In the genomic region with DNA sequence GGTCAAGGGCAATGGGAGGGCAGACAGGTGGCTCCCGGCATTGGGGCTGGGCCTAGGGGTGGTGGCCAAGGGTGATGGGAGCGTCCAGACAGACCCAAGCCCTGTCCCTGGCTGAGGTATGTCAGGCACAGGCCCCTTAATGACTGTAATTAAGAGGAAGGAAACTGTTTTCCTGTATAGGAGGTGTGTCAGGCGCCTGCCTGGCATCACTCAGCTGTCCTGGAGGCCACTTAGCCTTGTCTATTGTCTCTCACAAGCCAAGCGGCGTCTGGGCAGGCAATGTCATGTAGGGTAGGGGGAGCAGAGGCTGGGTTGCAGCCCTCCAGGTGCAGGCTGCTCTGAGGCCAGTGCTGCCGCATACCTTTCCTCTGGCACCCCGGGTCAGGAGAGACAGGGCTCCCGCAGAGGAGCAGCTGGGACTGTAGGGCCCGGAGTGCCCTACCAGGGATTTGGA, we compare ENCODE assay signal across 1 cellular context.
TF ChIP-seq lines count a peak whose summit lies in the region.

No MANE protein-coding gene starts in this region.

TF ChIP-seq in GM23338, 12 proteins besides CTCF, POLR2A, EP300 and RAD21 (continued from another document):
- TF ChIP-seq, protein P1, sequence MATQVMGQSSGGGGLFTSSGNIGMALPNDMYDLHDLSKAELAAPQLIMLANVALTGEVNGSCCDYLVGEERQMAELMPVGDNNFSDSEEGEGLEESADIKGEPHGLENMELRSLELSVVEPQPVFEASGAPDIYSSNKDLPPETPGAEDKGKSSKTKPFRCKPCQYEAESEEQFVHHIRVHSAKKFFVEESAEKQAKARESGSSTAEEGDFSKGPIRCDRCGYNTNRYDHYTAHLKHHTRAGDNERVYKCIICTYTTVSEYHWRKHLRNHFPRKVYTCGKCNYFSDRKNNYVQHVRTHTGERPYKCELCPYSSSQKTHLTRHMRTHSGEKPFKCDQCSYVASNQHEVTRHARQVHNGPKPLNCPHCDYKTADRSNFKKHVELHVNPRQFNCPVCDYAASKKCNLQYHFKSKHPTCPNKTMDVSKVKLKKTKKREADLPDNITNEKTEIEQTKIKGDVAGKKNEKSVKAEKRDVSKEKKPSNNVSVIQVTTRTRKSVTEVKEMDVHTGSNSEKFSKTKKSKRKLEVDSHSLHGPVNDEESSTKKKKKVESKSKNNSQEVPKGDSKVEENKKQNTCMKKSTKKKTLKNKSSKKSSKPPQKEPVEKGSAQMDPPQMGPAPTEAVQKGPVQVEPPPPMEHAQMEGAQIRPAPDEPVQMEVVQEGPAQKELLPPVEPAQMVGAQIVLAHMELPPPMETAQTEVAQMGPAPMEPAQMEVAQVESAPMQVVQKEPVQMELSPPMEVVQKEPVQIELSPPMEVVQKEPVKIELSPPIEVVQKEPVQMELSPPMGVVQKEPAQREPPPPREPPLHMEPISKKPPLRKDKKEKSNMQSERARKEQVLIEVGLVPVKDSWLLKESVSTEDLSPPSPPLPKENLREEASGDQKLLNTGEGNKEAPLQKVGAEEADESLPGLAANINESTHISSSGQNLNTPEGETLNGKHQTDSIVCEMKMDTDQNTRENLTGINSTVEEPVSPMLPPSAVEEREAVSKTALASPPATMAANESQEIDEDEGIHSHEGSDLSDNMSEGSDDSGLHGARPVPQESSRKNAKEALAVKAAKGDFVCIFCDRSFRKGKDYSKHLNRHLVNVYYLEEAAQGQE (IDR thresholded peaks at IDR 0.05; ENCODE audit: unreplicated experiment) = no peak
- TF ChIP-seq EZH2 (IDR thresholded peaks at IDR 0.05; ENCODE audit: low read depth, unreplicated experiment) (no peak), JUNB (IDR thresholded peaks at IDR 0.05; ENCODE audit: unreplicated experiment) (no peak), ZNF331 (CRISPR knock-in tag; IDR thresholded peaks at IDR 0.05; ENCODE audit: low read depth) (no peak), STAT1 (IDR thresholded peaks at IDR 0.05; ENCODE audit: unreplicated experiment) (no peak), ZNF114 (CRISPR knock-in tag; IDR thresholded peaks at IDR 0.05) (no peak)
- TF ChIP-seq, protein P2, sequence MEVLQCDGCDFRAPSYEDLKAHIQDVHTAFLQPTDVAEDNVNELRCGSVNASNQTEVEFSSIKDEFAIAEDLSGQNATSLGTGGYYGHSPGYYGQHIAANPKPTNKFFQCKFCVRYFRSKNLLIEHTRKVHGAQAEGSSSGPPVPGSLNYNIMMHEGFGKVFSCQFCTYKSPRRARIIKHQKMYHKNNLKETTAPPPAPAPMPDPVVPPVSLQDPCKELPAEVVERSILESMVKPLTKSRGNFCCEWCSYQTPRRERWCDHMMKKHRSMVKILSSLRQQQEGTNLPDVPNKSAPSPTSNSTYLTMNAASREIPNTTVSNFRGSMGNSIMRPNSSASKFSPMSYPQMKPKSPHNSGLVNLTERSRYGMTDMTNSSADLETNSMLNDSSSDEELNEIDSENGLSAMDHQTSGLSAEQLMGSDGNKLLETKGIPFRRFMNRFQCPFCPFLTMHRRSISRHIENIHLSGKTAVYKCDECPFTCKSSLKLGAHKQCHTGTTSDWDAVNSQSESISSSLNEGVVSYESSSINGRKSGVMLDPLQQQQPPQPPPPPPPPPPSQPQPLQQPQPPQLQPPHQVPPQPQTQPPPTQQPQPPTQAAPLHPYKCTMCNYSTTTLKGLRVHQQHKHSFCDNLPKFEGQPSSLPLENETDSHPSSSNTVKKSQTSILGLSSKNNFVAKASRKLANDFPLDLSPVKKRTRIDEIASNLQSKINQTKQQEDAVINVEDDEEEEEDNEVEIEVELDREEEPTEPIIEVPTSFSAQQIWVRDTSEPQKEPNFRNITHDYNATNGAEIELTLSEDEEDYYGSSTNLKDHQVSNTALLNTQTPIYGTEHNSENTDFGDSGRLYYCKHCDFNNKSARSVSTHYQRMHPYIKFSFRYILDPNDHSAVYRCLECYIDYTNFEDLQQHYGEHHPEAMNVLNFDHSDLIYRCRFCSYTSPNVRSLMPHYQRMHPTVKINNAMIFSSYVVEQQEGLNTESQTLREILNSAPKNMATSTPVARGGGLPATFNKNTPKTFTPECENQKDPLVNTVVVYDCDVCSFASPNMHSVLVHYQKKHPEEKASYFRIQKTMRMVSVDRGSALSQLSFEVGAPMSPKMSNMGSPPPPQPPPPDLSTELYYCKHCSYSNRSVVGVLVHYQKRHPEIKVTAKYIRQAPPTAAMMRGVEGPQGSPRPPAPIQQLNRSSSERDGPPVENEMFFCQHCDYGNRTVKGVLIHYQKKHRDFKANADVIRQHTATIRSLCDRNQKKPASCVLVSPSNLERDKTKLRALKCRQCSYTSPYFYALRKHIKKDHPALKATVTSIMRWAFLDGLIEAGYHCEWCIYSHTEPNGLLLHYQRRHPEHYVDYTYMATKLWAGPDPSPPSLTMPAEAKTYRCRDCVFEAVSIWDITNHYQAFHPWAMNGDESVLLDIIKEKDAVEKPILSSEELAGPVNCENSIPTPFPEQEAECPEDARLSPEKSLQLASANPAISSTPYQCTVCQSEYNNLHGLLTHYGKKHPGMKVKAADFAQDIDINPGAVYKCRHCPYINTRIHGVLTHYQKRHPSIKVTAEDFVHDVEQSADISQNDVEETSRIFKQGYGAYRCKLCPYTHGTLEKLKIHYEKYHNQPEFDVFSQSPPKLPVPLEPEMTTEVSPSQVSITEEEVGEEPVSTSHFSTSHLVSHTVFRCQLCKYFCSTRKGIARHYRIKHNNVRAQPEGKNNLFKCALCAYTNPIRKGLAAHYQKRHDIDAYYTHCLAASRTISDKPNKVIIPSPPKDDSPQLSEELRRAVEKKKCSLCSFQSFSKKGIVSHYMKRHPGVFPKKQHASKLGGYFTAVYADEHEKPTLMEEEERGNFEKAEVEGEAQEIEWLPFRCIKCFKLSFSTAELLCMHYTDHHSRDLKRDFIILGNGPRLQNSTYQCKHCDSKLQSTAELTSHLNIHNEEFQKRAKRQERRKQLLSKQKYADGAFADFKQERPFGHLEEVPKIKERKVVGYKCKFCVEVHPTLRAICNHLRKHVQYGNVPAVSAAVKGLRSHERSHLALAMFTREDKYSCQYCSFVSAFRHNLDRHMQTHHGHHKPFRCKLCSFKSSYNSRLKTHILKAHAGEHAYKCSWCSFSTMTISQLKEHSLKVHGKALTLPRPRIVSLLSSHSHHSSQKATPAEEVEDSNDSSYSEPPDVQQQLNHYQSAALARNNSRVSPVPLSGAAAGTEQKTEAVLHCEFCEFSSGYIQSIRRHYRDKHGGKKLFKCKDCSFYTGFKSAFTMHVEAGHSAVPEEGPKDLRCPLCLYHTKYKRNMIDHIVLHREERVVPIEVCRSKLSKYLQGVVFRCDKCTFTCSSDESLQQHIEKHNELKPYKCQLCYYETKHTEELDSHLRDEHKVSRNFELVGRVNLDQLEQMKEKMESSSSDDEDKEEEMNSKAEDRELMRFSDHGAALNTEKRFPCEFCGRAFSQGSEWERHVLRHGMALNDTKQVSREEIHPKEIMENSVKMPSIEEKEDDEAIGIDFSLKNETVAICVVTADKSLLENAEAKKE (CRISPR knock-in tag; IDR thresholded peaks at IDR 0.05) = no peak
